12 cellular contexts compared by ENCODE assay signal in genomic region chr14:49939884-49940510, GRCh38. TPM values are rescaled to one million over a fixed set of nuclear protein-coding genes. Genes with fewer than 3 reads are reported as not detected.
DNase-seq lines count a peak whose midpoint lies in the region; ATAC-seq, FAIRE-seq and TF ChIP-seq lines count a peak whose summit lies in the region.
"Had no signal": no experiment of that assay in that cellular context is flagged by ENCODE, and none has a peak within 500 bp of the region (broad histone marks: within the 10 kb centered on the region; RNA-seq: fewer than 3 reads in every experiment).

No MANE protein-coding gene starts in this region.

- peak overlapping the region; percentile 61 for H3K27ac Mint-ChIP-seq in activated CD8-positive, alpha-beta memory T cell treated with anti-CD3 and anti-CD28 coated beads, Interleukin-2, amount 10 ng/mL, durations not matched to agents 7 days and 5 days
- peak overlapping the region; percentile 88 for H3K27ac Mint-ChIP-seq in chondrocyte (ENCODE audit: unreplicated experiment)

- peaks cover 46% of the 10 kb centered on the region for H3K36me3 Mint-ChIP-seq in activated CD8-positive, alpha-beta memory T cell treated with anti-CD3 and anti-CD28 coated beads, Interleukin-2, amount 10 ng/mL, durations not matched to agents 7 days and 5 days
- H3K36me3 Mint-ChIP-seq in chondrocyte (ENCODE audit: low read depth) = peaks cover 1% of the 10 kb centered on the region

- H3K9me3 Mint-ChIP-seq in activated CD8-positive, alpha-beta memory T cell treated with anti-CD3 and anti-CD28 coated beads, Interleukin-2, amount 10 ng/mL, durations not matched to agents 7 days and 5 days (ENCODE audit: low read depth) = peaks cover 19% of the 10 kb centered on the region
- H3K9me3 Mint-ChIP-seq in chondrocyte (ENCODE audit: low read depth) = peaks cover 11% of the 10 kb centered on the region

- CTCF ChIA-PET in activated CD8-positive, alpha-beta memory T cell treated with anti-CD3 and anti-CD28 coated beads, Interleukin-2, amount 10 ng/mL, durations not matched to agents 7 days and 5 days (lab: Charles Lee) = interaction anchor here (1.0 to 2.0 kb wide), 8 partner anchors 11 to 306 kb away, joined by 3 to 10 read pairs (median 3); no protein-coding TSS in a partner anchor

- H3K4me3 Mint-ChIP-seq in activated CD8-positive, alpha-beta memory T cell treated with anti-CD3 and anti-CD28 coated beads, Interleukin-2, amount 10 ng/mL, durations not matched to agents 7 days and 5 days = no peak overlapping the region
- no peak overlapping the region for H3K4me3 Mint-ChIP-seq in chondrocyte (ENCODE audit: unreplicated experiment)

- peak; percentile 35 for FAIRE-seq in RCC 7860 (lab: Jason Lieb, UNC)

- no peaks in the 10 kb centered on the region for H3K27me3 Mint-ChIP-seq in activated CD8-positive, alpha-beta memory T cell treated with anti-CD3 and anti-CD28 coated beads, Interleukin-2, amount 10 ng/mL, durations not matched to agents 7 days and 5 days
- no peaks in the 10 kb centered on the region for H3K27me3 Mint-ChIP-seq in chondrocyte (ENCODE audit: low read depth)

- no peak for ATAC-seq in activated CD8-positive, alpha-beta memory T cell treated with anti-CD3 and anti-CD28 coated beads, Interleukin-2, amount 10 ng/mL, durations not matched to agents 7 days and 5 days
- no peak for ATAC-seq in omental fat pad (ENCODE audit: low FRiP score)

- peaks cover 46% of the 10 kb centered on the region for H3K4me1 Mint-ChIP-seq in activated CD8-positive, alpha-beta memory T cell treated with anti-CD3 and anti-CD28 coated beads, Interleukin-2, amount 10 ng/mL, durations not matched to agents 7 days and 5 days
- peaks cover 31% of the 10 kb centered on the region for H3K4me1 Mint-ChIP-seq in chondrocyte (ENCODE audit: low read depth)

- TF ChIP-seq CTCF in chondrocyte (IDR thresholded peaks at IDR 0.05) (no peak), omental fat pad (IDR thresholded peaks at IDR 0.05) (no peak)

- no peak for DNase-seq in activated CD8-positive, alpha-beta memory T cell treated with anti-CD3 and anti-CD28 coated beads, Interleukin-2, amount 10 ng/mL, durations not matched to agents 7 days and 5 days
- DNase-seq in activated CD8-positive, alpha-beta memory T cell treated with anti-CD3 and anti-CD28 coated beads, Interleukin-2, amount 50 U/mL, for 48 hours = no peak
- no peak for DNase-seq in RCC 7860 (ENCODE audit: low spot score)
- no peak for DNase-seq in chondrocyte (ENCODE audit: low spot score)
- peak; percentile 93 for DNase-seq in renal cortical epithelial cell (ENCODE audit: low read depth)
- DNase-seq in omental fat pad (ENCODE audit: low spot score) = no peak
- DNase-seq in GM19238 (ENCODE audit: insufficient read length, low spot score) = no peak
- no peak for DNase-seq in NCI-H1092 (lab: John Stamatoyannopoulos, UW)
- DNase-seq: NCI-H1105; NCI-H345; OCI-M1; stimulated activated CD8-positive, alpha-beta memory T cell treated with anti-CD3 and anti-CD28 coated beads, Interleukin-4, amount 100 ng/mL, for 48 hours had no signal

RNA-seq across cellular contexts. Expression of gene ARF6, which starts 47.1 kb away (rescaled TPM):
- total RNA-seq in activated CD8-positive, alpha-beta memory T cell treated with anti-CD3 and anti-CD28 coated beads, Interleukin-2, amount 10 ng/mL, durations not matched to agents 7 days and 5 days = 100 to 1,000 TPM; 171 to 190 TPM
- total RNA-seq in chondrocyte = 53.2 to 55.3 TPM (median 54.4 TPM) in 3 replicates
- 103 and 113 TPM in 2 replicates for total RNA-seq in renal cortical epithelial cell
- total RNA-seq in omental fat pad = 10 to 100 TPM; 35.4 to 85.0 (median 45.9) TPM
